24 cellular contexts compared by ENCODE assay signal in the genomic region with DNA sequence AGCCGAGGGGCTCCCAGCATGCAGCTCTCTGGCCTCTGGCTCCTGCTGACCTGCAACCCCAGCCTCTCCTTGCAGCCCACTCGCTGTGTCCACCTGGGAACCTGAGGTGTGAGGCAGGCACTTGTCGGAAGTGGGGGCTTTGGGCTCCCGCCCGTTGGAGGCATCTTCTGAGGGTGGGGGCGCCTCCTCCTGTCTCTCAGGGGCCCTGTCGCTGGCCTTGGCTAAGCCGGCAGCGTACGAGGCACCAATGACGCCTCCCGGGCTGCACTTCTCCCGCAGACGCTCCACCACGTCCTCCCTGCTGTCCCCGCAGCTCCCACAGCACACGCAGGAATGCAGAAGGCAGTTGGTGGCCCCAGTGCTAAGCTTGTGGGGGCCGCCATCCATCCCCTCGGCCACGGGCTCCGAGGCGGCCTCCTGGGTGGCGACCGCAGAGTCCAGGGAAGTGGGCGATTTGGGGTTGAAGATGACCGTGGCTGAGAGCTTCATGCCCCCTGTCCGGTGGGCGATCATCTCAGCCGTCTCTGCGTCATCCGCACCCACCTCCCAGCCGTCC.
"Had no signal": no experiment of that assay in that cellular context is flagged by ENCODE, and none has a peak within 500 bp of the region (broad histone marks: within the 10 kb centered on the region; RNA-seq: fewer than 3 reads in every experiment).

No MANE protein-coding gene starts in this region.

- H3K36me3 ChIP-seq: right lobe of liver had no signal

- H3K9ac ChIP-seq: parathyroid adenoma had no signal

- H3K4me2 ChIP-seq: smooth muscle cell had no signal

- H2AFZ ChIP-seq: parathyroid adenoma had no signal

- H3K4me1 ChIP-seq: foreskin keratinocyte, left lung, parathyroid adenoma, right lobe of liver, testis had no signal

- H3K27me3 ChIP-seq: foreskin keratinocyte, left lung, right lobe of liver, testis had no signal

- H3K27ac ChIP-seq: coronary artery, foreskin keratinocyte, left lung, parathyroid adenoma, right lobe of liver, testis had no signal

- DNase-seq: activated CD4-positive, alpha-beta T cell treated with anti-CD3 and anti-CD28 coated beads for 1 hour; activated CD4-positive, alpha-beta T cell treated with anti-CD3 and anti-CD28 coated beads, Interleukin-2, amount 50 U/mL, for 1 hour; activated CD8-positive, alpha-beta memory T cell treated with anti-CD3 and anti-CD28 coated beads, Interleukin-2, amount 50 U/mL, for 48 hours; activated naive CD4-positive, alpha-beta T cell treated with anti-CD3 and anti-CD28 coated beads for 36 hours; activated naive CD8-positive, alpha-beta T cell treated with anti-CD3 and anti-CD28 coated beads, Interleukin-2, amount 10 ng/mL, durations not matched to agents 7 days and 5 days; activated T-cell treated with anti-CD3 and anti-CD28 coated beads, Interleukin-2, amount 50 U/mL, for 4 hours; amniotic stem cell; foreskin keratinocyte; immature natural killer cell; left lung; nephron progenitor cell; nucleus accumbens; stimulated activated CD4-positive, alpha-beta T cell treated with anti-CD3 and anti-CD28 coated beads, Interleukin-2, amount 100 ng/mL, for 48 hours; stimulated activated CD8-positive, alpha-beta memory T cell treated with anti-CD3 and anti-CD28 coated beads, Interleukin-4, amount 100 ng/mL, for 48 hours; stimulated activated naive B cell treated with anti-CD40 and anti-IgM and Interleukin-4, amounts not matched to agents 10 μg/mL and 1 μg/mL and 100 μg/mL, for 72 hours; testis; trophoblast cell had no signal

- H3K4me3 ChIP-seq: coronary artery, left lung, right lobe of liver, smooth muscle cell, testis had no signal

- FAIRE-seq: bronchial epithelial cell, endometrium had no signal

- H3K9me3 ChIP-seq: right lobe of liver, testis had no signal

- ATAC-seq: activated T-cell treated with anti-CD3 and anti-CD28 coated beads, Interleukin-2, amount 50 U/mL, for 4 hours; foreskin keratinocyte; left lung; SK-N-SH treated with all-trans-retinoic acid at 6 μM for 48 hours; stimulated activated naive B cell treated with anti-CD40 and anti-IgM and Interleukin-4, amounts not matched to agents 10 μg/mL and 1 μg/mL and 100 μg/mL, for 72 hours had no signal
